ENCODE assay signal across 8 cellular contexts in the genomic region with DNA sequence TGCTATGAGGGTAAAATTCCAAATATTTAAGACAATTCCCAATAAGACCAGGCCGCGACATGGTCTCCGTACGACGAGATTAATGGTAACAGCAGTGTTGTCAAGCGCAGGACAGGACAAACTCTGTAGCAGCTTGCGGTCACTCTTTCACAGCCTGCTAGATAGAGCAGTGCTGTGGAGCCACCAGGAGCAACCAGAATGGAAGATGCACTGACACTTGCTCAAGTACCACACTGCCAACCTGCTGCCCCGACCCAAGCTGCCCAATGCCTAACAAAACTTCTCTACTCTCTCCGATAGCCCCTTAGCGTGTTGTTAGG. TPM values are rescaled to one million over a fixed set of nuclear protein-coding genes. Genes with fewer than 3 reads are reported as not detected.
DNase-seq lines count a peak whose midpoint lies in the region; ATAC-seq, FAIRE-seq and TF ChIP-seq lines count a peak whose summit lies in the region.

No MANE protein-coding gene starts in this region.

- DNase-seq in HepG2 (ENCODE audit: low spot score) (no peak), hepatic stellate cell (ENCODE audit: low spot score) (no peak), UCSD-AML1 (lab: John Stamatoyannopoulos, UW; ENCODE audit: unreplicated experiment) (no peak)
- no peak for DNase-seq in stimulated activated CD4-positive, alpha-beta T cell treated with anti-CD3 and anti-CD28 coated beads, Interleukin-2, amount 100 ng/mL, for 24 hours

- H3K9me3 Mint-ChIP-seq in activated T-helper 17 cell treated with anti-CD3 and anti-CD28 coated beads, Interleukin-2, amount 50 U/mL, for 72 hours, result no peaks in the 10 kb centered on the region

- H3K27me3 Mint-ChIP-seq in activated T-helper 17 cell treated with anti-CD3 and anti-CD28 coated beads, Interleukin-2, amount 50 U/mL, for 72 hours, result no peaks in the 10 kb centered on the region

- H3K27ac ChIP-seq in BLaER1 (peak overlapping the region; percentile 98), HepG2 (ENCODE audit: extremely low read length, insufficient read depth, low read length) (peak overlapping the region; percentile 91)

- no peaks in the 10 kb centered on the region for H3K27me3 ChIP-seq in BLaER1
- H3K27me3 ChIP-seq in HepG2 (ENCODE audit: control insufficient read depth in 1 of 2, insufficient read depth in 2 of 2, low read length in 2 of 2), result no peaks in the 10 kb centered on the region

- peaks cover 16% of the 10 kb centered on the region for H3K4me1 Mint-ChIP-seq in activated T-helper 17 cell treated with anti-CD3 and anti-CD28 coated beads, Interleukin-2, amount 50 U/mL, for 72 hours

- H2AFZ ChIP-seq in HepG2 (ENCODE audit: low read length), result peak overlapping the region; percentile 38

- no peak overlapping the region for H3K4me3 Mint-ChIP-seq in activated T-helper 17 cell treated with anti-CD3 and anti-CD28 coated beads, Interleukin-2, amount 50 U/mL, for 72 hours

- in situ Hi-C loops in HepG2 (cut with HindIII; ENCODE audit: extremely low pct_ligation_motif_present, low pct_unique_long_range_greater_than_20kb), result no loop called here

- H3K9ac ChIP-seq in BLaER1, result peak overlapping the region; percentile 94
- H3K9ac ChIP-seq in HepG2 (ENCODE audit: insufficient read depth, low read depth, low read length), result peak overlapping the region; percentile 84

- FAIRE-seq in HepG2 (lab: Jason Lieb, UNC), result no peak

- H3K36me3 ChIP-seq in BLaER1 (peaks cover 5% of the 10 kb centered on the region; the same call in 1 of the 2 replicates), HepG2 (replicated peaks in 1 of 2; ENCODE audit: control insufficient read depth in 1 of 2, insufficient read depth in 2 of 2, low read length in 2 of 2) (no peaks in the 10 kb centered on the region)

- POLR2A ChIA-PET in HepG2 (lab: Yijun Ruan, JAX), result interaction anchor here (0.9 to 1.8 kb wide), 3 partner anchors 17 to 181 kb away, joined by 3 to 7 read pairs (median 3); no protein-coding TSS in a partner anchor

- no peak overlapping the region for H3K27ac Mint-ChIP-seq in activated T-helper 17 cell treated with anti-CD3 and anti-CD28 coated beads, Interleukin-2, amount 50 U/mL, for 72 hours

- H3K4me3 ChIP-seq in BLaER1 (peak overlapping the region; percentile 73), HepG2 (replicated peaks in 1 of 3; ENCODE audit: insufficient read depth in 1 of 3, low read depth in 2 of 3, low read length in 3 of 3) (peak overlapping the region; percentile 75 to 85 (median 75))

- WGBS in HepG2 (ENCODE audit: low lambda C conversion rate), result 2% methylated on average over 10 of the region's 10 CpGs

- ATAC-seq in GM19328 (IDR thresholded peaks at IDR 0.05; ENCODE audit: unreplicated experiment) (peak; percentile 25), HG03342 (IDR thresholded peaks at IDR 0.05; ENCODE audit: unreplicated experiment) (peak; percentile 23), HepG2 (peak; percentile 61)
- peak; percentile 34 for ATAC-seq in activated T-helper 17 cell treated with anti-CD3 and anti-CD28 coated beads, Interleukin-2, amount 50 U/mL, for 72 hours (replicated peaks)

- BruUV-seq in HepG2 (replicated peaks; lab: Mats Ljungman, UMichigan), result no TSS peak

- CTCF ChIA-PET in HepG2 (lab: Yijun Ruan, JAX; ENCODE audit: low intra/inter-chr PET ratio, low total read pairs), result no interaction called here

- no peak for TF ChIP-seq POLR2A in HepG2 (IDR thresholded peaks at IDR 0.05; ENCODE audit: insufficient read depth in 1 of 2, low read depth in 2 of 2, low read length in 2 of 2)

- H3K4me1 ChIP-seq in BLaER1 (peaks cover 24% of the 10 kb centered on the region), HepG2 (ENCODE audit: insufficient read depth, low read length) (peaks cover 34% of the 10 kb centered on the region)

- peaks cover 33% of the 10 kb centered on the region for H3K79me2 ChIP-seq in HepG2 (ENCODE audit: insufficient read depth, low read length)

- H4K20me1 ChIP-seq in BLaER1 (no peaks in the 10 kb centered on the region), HepG2 (ENCODE audit: insufficient read depth, low read length) (no peaks in the 10 kb centered on the region)

- TF ChIP-seq EP300 in HepG2 (IDR thresholded peaks at IDR 0.05; ENCODE audit: low read depth in 2 of 2, low read length in 2 of 2) (no peak), HepG2 (CRISPR knock-in tag; IDR thresholded peaks at IDR 0.05; ENCODE audit: borderline replicate concordance) (no peak)

- intact Hi-C loops in HepG2 (cut with micrococcal nuclease; ENCODE audit: unreplicated experiment), result loop anchor here (10.0 kb wide), 1 partner anchor 175 kb away; no protein-coding TSS in a partner anchor

- no peak for TF ChIP-seq RAD21 in HepG2 (CRISPR knock-in tag; IDR thresholded peaks at IDR 0.05)

- peaks cover 24% of the 10 kb centered on the region for H3K36me3 Mint-ChIP-seq in activated T-helper 17 cell treated with anti-CD3 and anti-CD28 coated beads, Interleukin-2, amount 50 U/mL, for 72 hours (ENCODE audit: low read depth)

- H3K4me2 ChIP-seq in BLaER1 (peak overlapping the region; percentile 91), HepG2 (ENCODE audit: low read depth, low read length) (peak overlapping the region; percentile 85)

- TF ChIP-seq CTCF in HepG2 (CRISPR knock-in tag; IDR thresholded peaks at IDR 0.05), result no peak

- no peaks in the 10 kb centered on the region for H3K9me3 ChIP-seq in BLaER1
- no peaks in the 10 kb centered on the region for H3K9me3 ChIP-seq in HepG2 (ENCODE audit: low read length)

TF ChIP-seq in HepG2, 621 proteins besides CTCF, POLR2A, EP300 and RAD21 (continues in another document):
- TF ChIP-seq BCLAF1 (IDR thresholded peaks at IDR 0.05), result no peak
- TF ChIP-seq TGIF2 (CRISPR knock-in tag; IDR thresholded peaks at IDR 0.05), result no peak
- TF ChIP-seq JUND (CRISPR knock-in tag; IDR thresholded peaks at IDR 0.05), result no peak
- TF ChIP-seq ZNF761 (CRISPR knock-in tag; conservative IDR thresholded peaks at IDR 0.05), result 0 out of 2 replicates have a peak, but pooled peaks have one; percentile 51
- no peak for TF ChIP-seq ZNF510 (CRISPR knock-in tag; IDR thresholded peaks at IDR 0.05; ENCODE audit: low read depth)
- TF ChIP-seq ZBTB38 (CRISPR knock-in tag; IDR thresholded peaks at IDR 0.05), result no peak
- TF ChIP-seq, protein P1, sequence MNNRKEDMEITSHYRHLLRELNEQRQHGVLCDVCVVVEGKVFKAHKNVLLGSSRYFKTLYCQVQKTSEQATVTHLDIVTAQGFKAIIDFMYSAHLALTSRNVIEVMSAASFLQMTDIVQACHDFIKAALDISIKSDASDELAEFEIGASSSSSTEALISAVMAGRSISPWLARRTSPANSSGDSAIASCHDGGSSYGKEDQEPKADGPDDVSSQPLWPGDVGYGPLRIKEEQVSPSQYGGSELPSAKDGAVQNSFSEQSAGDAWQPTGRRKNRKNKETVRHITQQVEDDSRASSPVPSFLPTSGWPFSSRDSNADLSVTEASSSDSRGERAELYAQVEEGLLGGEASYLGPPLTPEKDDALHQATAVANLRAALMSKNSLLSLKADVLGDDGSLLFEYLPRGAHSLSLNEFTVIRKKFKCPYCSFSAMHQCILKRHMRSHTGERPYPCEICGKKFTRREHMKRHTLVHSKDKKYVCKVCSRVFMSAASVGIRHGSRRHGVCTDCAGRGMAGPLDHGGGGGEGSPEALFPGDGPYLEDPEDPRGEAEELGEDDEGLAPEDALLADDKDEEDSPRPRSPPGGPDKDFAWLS (CRISPR knock-in tag; IDR thresholded peaks at IDR 0.05; ENCODE audit: borderline replicate concordance), result no peak

RNA-seq across cellular contexts. Expression of gene WARS2, which starts 0.6 kb away (rescaled TPM):
- total RNA-seq in activated T-helper 17 cell treated with anti-CD3 and anti-CD28 coated beads, Interleukin-2, amount 50 U/mL, for 72 hours, result 10 to 100 TPM; 18.5 to 21.6 TPM
- total RNA-seq in HepG2 (2016; rRNA removed; fragmentation: Illumina TruSeq; extraction: Trizol), result 18.8 and 27.5 TPM in 2 replicates
- 4.1 and 6.4 TPM in 2 replicates for total RNA-seq in HepG2 (2016; cell fraction: cytosol; rRNA removed; fragmentation: Illumina TruSeq; extraction: Trizol; ENCODE audit: low read depth)
- total RNA-seq in HepG2 (2016; cell fraction: insoluble cytoplasmic fraction; rRNA removed; fragmentation: Illumina TruSeq; extraction: Trizol), result 17.4 and 27.5 TPM in 2 replicates
- 12.9 and 13.8 TPM in 2 replicates for total RNA-seq in HepG2 (2016; cell fraction: membrane; rRNA removed; fragmentation: Illumina TruSeq; extraction: Trizol)
- total RNA-seq in HepG2 (2016; cell fraction: nucleus; rRNA removed; fragmentation: Illumina TruSeq; extraction: Trizol), result 18.3 and 19.9 TPM in 2 replicates
- 12.4 and 12.9 TPM in 2 replicates for polyA plus RNA-seq in HepG2 (2011; rRNA removed)
- 8.6 and 8.9 TPM in 2 replicates for polyA plus RNA-seq in HepG2 (2011; cell fraction: cytosol; rRNA removed)
- 6.0 and 7.8 TPM in 2 replicates for polyA plus RNA-seq in HepG2 (2011; cell fraction: nucleus; rRNA removed)
- polyA plus RNA-seq in HepG2 (2012), result 15.9 and 18.9 TPM in 2 replicates
- 3.1 and 3.2 TPM in 2 replicates for polyA plus RNA-seq in HepG2 (2016; cell fraction: cytosol; fragmentation: Illumina TruSeq; extraction: Trizol; ENCODE audit: low read depth)
- polyA plus RNA-seq in HepG2 (2016; cell fraction: insoluble cytoplasmic fraction; fragmentation: Illumina TruSeq; extraction: Trizol; ENCODE audit: low read depth), result 22.1 and 23.5 TPM in 2 replicates
- polyA plus RNA-seq in HepG2 (2016; cell fraction: membrane; fragmentation: Illumina TruSeq; extraction: Trizol; ENCODE audit: low read depth), result 7.5 and 8.8 TPM in 2 replicates
- polyA plus RNA-seq in HepG2 (2016; cell fraction: nucleus; fragmentation: Illumina TruSeq; extraction: Trizol; ENCODE audit: insufficient read depth, low read depth), result 6.0 and 8.0 TPM in 2 replicates
- polyA minus RNA-seq in HepG2 (2011; rRNA and poly(A)+ RNA removed; ENCODE audit: low replicate concordance), result 26.0 and 75.1 TPM in 2 replicates
- polyA minus RNA-seq in HepG2 (2011; cell fraction: cytosol; rRNA and poly(A)+ RNA removed), result 8.4 and 13.2 TPM in 2 replicates
- 32.1 and 32.4 TPM in 2 replicates for polyA minus RNA-seq in HepG2 (2011; cell fraction: nucleus; rRNA and poly(A)+ RNA removed)
